8 cellular contexts compared by ENCODE assay signal in genomic region chr19:52691215-52691610, GRCh38. TPM values are rescaled to one million over a fixed set of nuclear protein-coding genes. Genes with fewer than 3 reads are reported as not detected.
DNase-seq lines count a peak whose midpoint lies in the region; ATAC-seq and TF ChIP-seq lines count a peak whose summit lies in the region.

No MANE protein-coding gene starts in this region.

- H3K36me3 ChIP-seq in IMR-90 (ENCODE audit: control insufficient read depth, insufficient read depth, low read length) (0 out of 2 replicates have a peak, but pooled peaks cover 2% of the 10 kb centered on the region), iPS-18a (ENCODE audit: control insufficient read depth, low read depth, low read length) (no peaks in the 10 kb centered on the region)

- dilution Hi-C loops in IMR-90 (cut with HindIII; ENCODE audit: low sequenced_read_pairs, unreplicated experiment), result no loop called here

- peak overlapping the region; percentile 34 for H3K14ac ChIP-seq in IMR-90 (replicated peaks; ENCODE audit: low read depth, low read length)

- no TSS peak for BruUV-seq in IMR-90 (replicated peaks; lab: Mats Ljungman, UMichigan)

- intact Hi-C loops in IMR-90 (cut with micrococcal nuclease), result loop anchor here (2.0 to 5.0 kb wide), 2 partner anchors 41 to 52 kb away; partner anchors contain the start of gene ZNF83

- H2AK5ac ChIP-seq in IMR-90 (ENCODE audit: low read depth, low read length), result peak overlapping the region; percentile 68

- POLR2A ChIA-PET in IMR-90 (lab: Charles Lee; ENCODE audit: unreplicated experiment), result no interaction called here

- H3K27me3 ChIP-seq in IMR-90 (ENCODE audit: control insufficient read depth, insufficient read depth, low read length) (no peaks in the 10 kb centered on the region), iPS-18a (ENCODE audit: control insufficient read depth, insufficient read depth, low read length) (peaks cover 20% of the 10 kb centered on the region)

- H3K27ac ChIP-seq in IMR-90 (ENCODE audit: insufficient read depth, low read length) (peak overlapping the region; percentile 96), iPS-18a (ENCODE audit: low read length) (no peak overlapping the region)

- H3K4ac ChIP-seq in IMR-90 (ENCODE audit: low read depth, low read length), result peak overlapping the region; percentile 93

- H3K27me3 Mint-ChIP-seq in activated T-helper 17 cell treated with anti-CD3 and anti-CD28 coated beads, Interleukin-2, amount 50 U/mL, for 72 hours, result no peaks in the 10 kb centered on the region
- H3K27me3 Mint-ChIP-seq in stimulated activated naive B cell treated with anti-CD40 and anti-IgM and Interleukin-4, amounts not matched to agents 10 μg/mL and 1 μg/mL and 100 μg/mL, for 72 hours, result no peaks in the 10 kb centered on the region

- H3K9me3 ChIP-seq in IMR-90 (ENCODE audit: control insufficient read depth, insufficient read depth, low read length) (no peaks in the 10 kb centered on the region), iPS-18a (ENCODE audit: control insufficient read depth, low read depth, low read length) (no peaks in the 10 kb centered on the region)

- WGBS in IMR-90 (ENCODE audit: extremely low coverage in 2 of 2, insufficient read length in 1 of 2), 2 experiments, result 40% methylated on average over 4 of the region's 15 CpGs; no CpG with 5 or more reads in 1 of the 2 experiments

- H3K4me2 ChIP-seq in IMR-90 (ENCODE audit: low read depth, low read length), result peak overlapping the region; percentile 78

- peak overlapping the region; percentile 85 for H2AK9ac ChIP-seq in IMR-90 (replicated peaks; ENCODE audit: low read depth, low read length, poor library complexity)

- peak overlapping the region; percentile 88 to 92 for H4K8ac ChIP-seq in IMR-90 (ENCODE audit: low read depth in 2 of 2, low read length in 2 of 2)

- no peak for TF ChIP-seq CTCF in IMR-90 (conservative IDR thresholded peaks at IDR 0.05; ENCODE audit: low read depth, low read length)

- peak overlapping the region; percentile 29; the same call in 1 of the 2 replicates for H3K23ac ChIP-seq in IMR-90 (ENCODE audit: low read depth, low read length)

- peak overlapping the region; percentile 89 for H2AFZ ChIP-seq in IMR-90 (replicated peaks; ENCODE audit: low read length, poor library complexity)

- H3K9me1 ChIP-seq in IMR-90 (ENCODE audit: insufficient read depth, low read length), result peaks cover 4% of the 10 kb centered on the region; the same call in 1 of the 2 replicates

- H2BK120ac ChIP-seq in IMR-90 (ENCODE audit: low read depth, low read length), result peak overlapping the region; percentile 88; the same call in 1 of the 2 replicates

- no peak for TF ChIP-seq RAD21 in IMR-90 (IDR thresholded peaks at IDR 0.05; ENCODE audit: low read length)

- H2BK20ac ChIP-seq in IMR-90 (ENCODE audit: low read depth, low read length), result peak overlapping the region; percentile 60; the same call in 1 of the 2 replicates

- H3K18ac ChIP-seq in IMR-90 (ENCODE audit: low read depth, low read length), result 0 out of 2 replicates have a peak overlapping the region, but pooled peaks have one; percentile 62

- peak overlapping the region; percentile 65 for H4K5ac ChIP-seq in IMR-90 (ENCODE audit: low read depth, low read length)

- peak overlapping the region; percentile 86 for H3K27ac Mint-ChIP-seq in activated T-helper 17 cell treated with anti-CD3 and anti-CD28 coated beads, Interleukin-2, amount 50 U/mL, for 72 hours
- peak overlapping the region; percentile 97 for H3K27ac Mint-ChIP-seq in stimulated activated naive B cell treated with anti-CD40 and anti-IgM and Interleukin-4, amounts not matched to agents 10 μg/mL and 1 μg/mL and 100 μg/mL, for 72 hours

- H3K4me1 ChIP-seq in IMR-90 (ENCODE audit: control insufficient read depth, insufficient read depth, low read length) (peaks cover 7% of the 10 kb centered on the region), iPS-18a (ENCODE audit: control insufficient read depth, low read depth, low read length) (peaks cover 2% of the 10 kb centered on the region)

- TF ChIP-seq POLR2A in IMR-90 (IDR thresholded peaks at IDR 0.05; ENCODE audit: low read depth, low read length), result no peak

- peaks cover 14% of the 10 kb centered on the region for H3K4me1 Mint-ChIP-seq in activated T-helper 17 cell treated with anti-CD3 and anti-CD28 coated beads, Interleukin-2, amount 50 U/mL, for 72 hours
- H3K4me1 Mint-ChIP-seq in stimulated activated naive B cell treated with anti-CD40 and anti-IgM and Interleukin-4, amounts not matched to agents 10 μg/mL and 1 μg/mL and 100 μg/mL, for 72 hours, result peaks cover 25 to 51% of the 10 kb centered on the region in 2 donors

- peak overlapping the region; percentile 92 for H3K4me3 Mint-ChIP-seq in activated T-helper 17 cell treated with anti-CD3 and anti-CD28 coated beads, Interleukin-2, amount 50 U/mL, for 72 hours
- H3K4me3 Mint-ChIP-seq in stimulated activated naive B cell treated with anti-CD40 and anti-IgM and Interleukin-4, amounts not matched to agents 10 μg/mL and 1 μg/mL and 100 μg/mL, for 72 hours, result peak overlapping the region; percentile 92 to 96

- no peak for ATAC-seq in IMR-90 (ENCODE audit: low read depth)
- no peak for ATAC-seq in activated T-helper 17 cell treated with anti-CD3 and anti-CD28 coated beads, Interleukin-2, amount 50 U/mL, for 72 hours (replicated peaks)
- no peak for ATAC-seq in stimulated activated naive B cell treated with anti-CD40 and anti-IgM and Interleukin-4, amounts not matched to agents 10 μg/mL and 1 μg/mL and 100 μg/mL, for 72 hours (replicated peaks)

- H3K9me3 Mint-ChIP-seq in activated T-helper 17 cell treated with anti-CD3 and anti-CD28 coated beads, Interleukin-2, amount 50 U/mL, for 72 hours, result no peaks in the 10 kb centered on the region
- no peaks in the 10 kb centered on the region for H3K9me3 Mint-ChIP-seq in stimulated activated naive B cell treated with anti-CD40 and anti-IgM and Interleukin-4, amounts not matched to agents 10 μg/mL and 1 μg/mL and 100 μg/mL, for 72 hours

- peak overlapping the region; percentile 66 for H3K9ac ChIP-seq in IMR-90 (ENCODE audit: low read depth, low read length)
- peak overlapping the region; percentile 54 for H3K9ac ChIP-seq in iPS-18a (ENCODE audit: low read length)

- H3K56ac ChIP-seq in IMR-90 (ENCODE audit: extremely low read depth, insufficient read depth, low read length), result no peak overlapping the region

- peak overlapping the region; percentile 76; the same call in 1 of the 3 replicates for H2BK15ac ChIP-seq in IMR-90 (ENCODE audit: low read depth, low read length)

- H3K4me3 ChIP-seq in IMR-90 (ENCODE audit: insufficient read depth, low read depth, low read length) (no peak overlapping the region), iPS-18a (ENCODE audit: low read length) (peak overlapping the region; percentile 98)

- H2BK5ac ChIP-seq in IMR-90 (ENCODE audit: low read depth, low read length, poor library complexity, severe bottlenecking), result peak overlapping the region; percentile 72

- H4K91ac ChIP-seq in IMR-90 (ENCODE audit: insufficient read depth, low read depth, low read length), result peak overlapping the region; percentile 86; the same call in 1 of the 2 replicates

- H3K79me1 ChIP-seq in IMR-90 (ENCODE audit: low read depth in 1 of 2, low read length in 2 of 2), result peaks cover 7 to 33% of the 10 kb centered on the region in 2 experiments

- in situ Hi-C loops in IMR-90 (cut with MboI; ENCODE audit: low sequenced_read_pairs), result no loop called here

- no peak for DNase-seq in IMR-90
- no peak for DNase-seq in stimulated activated naive B cell treated with anti-CD40 and anti-IgM and Interleukin-4, amounts not matched to agents 10 μg/mL and 1 μg/mL and 100 μg/mL, for 72 hours
- no peak for DNase-seq in NCI-H2029 (lab: John Stamatoyannopoulos, UW)
- no peak for DNase-seq in DMS79 treated with DMSO at 0.1 percent for 48 hours (lab: John Stamatoyannopoulos, UW)
- no peak for DNase-seq in inferior parietal cortex (ENCODE audit: extremely low spot score)
- no peak for DNase-seq in GF-D8 (lab: John Stamatoyannopoulos, UW)

- no peaks in the 10 kb centered on the region for H4K20me1 ChIP-seq in IMR-90 (ENCODE audit: insufficient read depth, low read length)

- CTCF ChIA-PET in IMR-90 (lab: Yijun Ruan, JAX), result no interaction called here

- H3K36me3 Mint-ChIP-seq in activated T-helper 17 cell treated with anti-CD3 and anti-CD28 coated beads, Interleukin-2, amount 50 U/mL, for 72 hours (ENCODE audit: low read depth), result no peaks in the 10 kb centered on the region
- peaks cover 2 to 15% of the 10 kb centered on the region in 2 donors for H3K36me3 Mint-ChIP-seq in stimulated activated naive B cell treated with anti-CD40 and anti-IgM and Interleukin-4, amounts not matched to agents 10 μg/mL and 1 μg/mL and 100 μg/mL, for 72 hours

TF ChIP-seq in IMR-90, 13 proteins besides CTCF, POLR2A, EP300 and RAD21 (continues in another document):
- TF ChIP-seq RFX5 (IDR thresholded peaks at IDR 0.05; ENCODE audit: low read depth, low read length) (no peak), CHD1 (IDR thresholded peaks at IDR 0.05; ENCODE audit: low read depth, low read length) (no peak), SMC3 (IDR thresholded peaks at IDR 0.05; ENCODE audit: low read depth, low read length) (no peak), ELK1 (IDR thresholded peaks at IDR 0.05; ENCODE audit: borderline replicate concordance, low read depth, low read length) (no peak), RCOR1 (IDR thresholded peaks at IDR 0.05; ENCODE audit: insufficient replicate concordance, low read length) (no peak)

RNA-seq across cellular contexts. Expression of gene ZNF611, which starts 43.6 kb away (rescaled TPM):
- total RNA-seq in IMR-90 (2012; rRNA removed), result 8.1 and 8.8 TPM in 2 replicates
- polyA plus RNA-seq in IMR-90 (2012; rRNA removed), result 3.8 and 4.0 TPM in 2 replicates
- polyA plus RNA-seq in IMR-90 (2012; cell fraction: cytosol; rRNA removed), result 1.2 and 1.7 TPM in 2 replicates
- polyA plus RNA-seq in IMR-90 (2012; cell fraction: nucleus; rRNA removed; ENCODE audit: low replicate concordance), result 1.5 and 8.7 TPM in 2 replicates
- 10 to 100 TPM; 19.9 to 41.8 TPM for total RNA-seq in activated T-helper 17 cell treated with anti-CD3 and anti-CD28 coated beads, Interleukin-2, amount 50 U/mL, for 72 hours

RNA-seq across cellular contexts. Expression of gene ZNF83, which starts 53.1 kb away (rescaled TPM):
- 36.9 and 42.8 TPM in 2 replicates for total RNA-seq in IMR-90 (2012; rRNA removed)
- polyA plus RNA-seq in IMR-90 (2012; rRNA removed), result 22.3 and 32.9 TPM in 2 replicates
- 2.1 and 5.6 TPM in 2 replicates for polyA plus RNA-seq in IMR-90 (2012; cell fraction: cytosol; rRNA removed)
- 40.6 and 340 TPM in 2 replicates for polyA plus RNA-seq in IMR-90 (2012; cell fraction: nucleus; rRNA removed; ENCODE audit: low replicate concordance)
- 10 to 100 TPM; 31.2 to 41.8 TPM for total RNA-seq in activated T-helper 17 cell treated with anti-CD3 and anti-CD28 coated beads, Interleukin-2, amount 50 U/mL, for 72 hours
